ENCODE assay signal across 1 cellular context in genomic region chr9:94174164-94174563, GRCh38.
TF ChIP-seq lines count a peak whose summit lies in the region.

No MANE protein-coding gene starts in this region.

TF ChIP-seq in IMR-90, 13 proteins besides CTCF, POLR2A, EP300 and RAD21:
- TF ChIP-seq RFX5 (IDR thresholded peaks at IDR 0.05; ENCODE audit: low read depth, low read length) (no peak), MAZ (IDR thresholded peaks at IDR 0.05; ENCODE audit: borderline replicate concordance, low read depth, low read length) (no peak), CHD1 (IDR thresholded peaks at IDR 0.05; ENCODE audit: low read depth, low read length) (no peak), CEBPB (IDR thresholded peaks at IDR 0.05; ENCODE audit: low read depth, low read length) (no peak), MXI1 (IDR thresholded peaks at IDR 0.05; ENCODE audit: borderline replicate concordance, low read depth, low read length) (no peak), RCOR1 (IDR thresholded peaks at IDR 0.05; ENCODE audit: insufficient replicate concordance, low read length) (no peak), SMC3 (IDR thresholded peaks at IDR 0.05; ENCODE audit: low read depth, low read length) (no peak), BHLHE40 (IDR thresholded peaks at IDR 0.05; ENCODE audit: low read depth, low read length) (no peak), NFE2L2 (IDR thresholded peaks at IDR 0.05; ENCODE audit: low read depth, low read length) (no peak), FOS (IDR thresholded peaks at IDR 0.05; ENCODE audit: low read depth, low read length) (no peak), MAFK (IDR thresholded peaks at IDR 0.05; ENCODE audit: low read depth, low read length) (no peak), USF2 (IDR thresholded peaks at IDR 0.05; ENCODE audit: low read depth, low read length) (no peak), ELK1 (IDR thresholded peaks at IDR 0.05; ENCODE audit: borderline replicate concordance, low read depth, low read length) (no peak)
TF ChIP-seq in IMR-90: peak in this region for 0.
